ENCODE assay signal across 8 cellular contexts in the genomic region with DNA sequence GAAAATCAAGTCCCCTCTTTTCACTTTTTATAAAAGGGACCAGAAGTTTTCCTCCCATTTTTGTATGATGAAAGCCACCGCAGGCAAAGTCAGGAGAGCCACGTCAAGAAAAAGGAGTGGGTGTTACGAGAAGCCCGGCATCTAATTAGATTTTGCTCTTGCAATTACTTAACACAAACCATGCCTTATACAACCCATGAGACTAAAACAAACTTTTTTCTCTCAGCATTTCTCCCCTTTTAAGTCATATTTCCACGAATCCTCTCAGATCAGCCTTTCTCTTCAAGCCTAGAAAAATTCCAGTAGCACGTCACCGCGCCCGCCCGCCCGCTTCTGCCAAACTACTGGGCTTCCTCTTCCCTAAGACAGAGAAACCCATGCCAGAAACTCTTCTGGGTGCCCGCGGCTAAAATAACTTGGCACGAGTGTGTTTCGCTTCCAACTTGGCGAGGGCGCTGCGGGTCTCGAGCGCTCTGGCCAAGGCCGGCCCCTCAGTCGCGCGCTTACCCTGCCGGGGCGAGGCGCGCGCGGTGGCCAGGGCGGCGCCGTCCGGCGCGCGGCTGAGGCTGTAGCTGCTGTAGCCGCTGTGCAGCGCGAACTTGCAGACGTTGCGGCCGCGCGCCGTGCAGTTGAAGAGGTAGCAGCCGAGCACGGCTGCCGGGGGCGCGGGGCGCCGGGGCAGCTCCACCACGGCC. TPM values are rescaled to one million over a fixed set of nuclear protein-coding genes. Genes with fewer than 3 reads are reported as not detected.
DNase-seq lines count a peak whose midpoint lies in the region; ATAC-seq, FAIRE-seq and TF ChIP-seq lines count a peak whose summit lies in the region.

No MANE protein-coding gene starts in this region.

- H3K9me3 Mint-ChIP-seq in CD4-positive, alpha-beta T cell, result no peaks in the 10 kb centered on the region

- peak in 3 of 10 experiments; percentile 4 to 12 (median 7) for DNase-seq in CD4-positive, alpha-beta T cell
- DNase-seq in HS-27A (ENCODE audit: low read depth) (peak; percentile 74), RWPE1 (ENCODE audit: low spot score) (peak; percentile 58), amygdala (lab: John Stamatoyannopoulos, UW) (peak in 49 of 56 donors; percentile 13 to 77 (median 55)), left cardiac atrium (peak; percentile 74), pancreas (peak; percentile 78 to 86 (median 80)), GM19240 (ENCODE audit: insufficient read length, low spot score) (no peak)

- no peaks in the 10 kb centered on the region for H3K36me3 ChIP-seq in pancreas

- H3K4me1 ChIP-seq in pancreas, result peaks cover 0 to 22% (median 11%) of the 10 kb centered on the region in 3 donors

- FAIRE-seq in pancreas (lab: Jason Lieb, UNC), result no peak

- intact Hi-C loops in CD4-positive, alpha-beta T cell (cut with DNase I, micrococcal nuclease), result loop anchor here in 1 of 2 experiments (5.0 to 10.0 kb wide), 3 partner anchors 108 to 296 kb away; a partner anchor contains a TSS
- intact Hi-C loops in left cardiac atrium (cut with DNase I), result no loop called here
- intact Hi-C loops in pancreas (cut with DNase I), result loop anchor here in 1 of 3 donors (10.0 kb wide), 1 partner anchor 128 kb away; no protein-coding TSS in a partner anchor

- CTCF ChIA-PET in CD4-positive, alpha-beta T cell (lab: Charles Lee), result interaction anchor here (0.6 kb wide), 1 partner anchor 768 kb away, joined by 3 read pairs; no protein-coding TSS in a partner anchor
- CTCF ChIA-PET in RWPE1 (lab: Yijun Ruan, JAX), result no interaction called here

- H3K27me3 Mint-ChIP-seq in CD4-positive, alpha-beta T cell, result peaks cover 30% of the 10 kb centered on the region

- peaks cover 5% of the 10 kb centered on the region for H3K4me1 Mint-ChIP-seq in CD4-positive, alpha-beta T cell (ENCODE audit: low read depth)

- POLR2A ChIA-PET in CD4-positive, alpha-beta T cell (lab: Charles Lee), result interaction anchor here (1.1 to 1.2 kb wide), 2 partner anchors 108 to 113 kb away, joined by 3 read pairs; a partner anchor contains a TSS
- POLR2A ChIA-PET in RWPE1 (lab: Yijun Ruan, JAX; ENCODE audit: low non-redundant PET), result interaction anchor here (0.8 kb wide), 1 partner anchor 16 kb away, joined by 3 read pairs; no protein-coding TSS in a partner anchor

- no peak for TF ChIP-seq CTCF in CD4-positive, alpha-beta T cell (IDR thresholded peaks at IDR 0.05)
- TF ChIP-seq CTCF in RWPE1 (conservative IDR thresholded peaks at IDR 0.05; ENCODE audit: low read depth) (no peak), pancreas (IDR thresholded peaks at IDR 0.05) (no peak)

- H3K27ac ChIP-seq in CD4-positive, alpha-beta T cell (ENCODE audit: low read depth, low read length), result no peak overlapping the region
- H3K27ac ChIP-seq in RWPE1 (peak overlapping the region; percentile 98), pancreas (peak overlapping the region; percentile 94 to 96 (median 94))

- H3K4me3 ChIP-seq in pancreas, result peak overlapping the region; percentile 63 to 86 (median 75)

- peak overlapping the region; percentile 83 for H3K4me3 Mint-ChIP-seq in CD4-positive, alpha-beta T cell

- 1% methylated on average over 49 to 54 of the region's 54 CpGs for WGBS in pancreas, 2 donors

- H3K36me3 Mint-ChIP-seq in CD4-positive, alpha-beta T cell (ENCODE audit: low read depth), result no peaks in the 10 kb centered on the region

- H3K9me3 ChIP-seq in CD4-positive, alpha-beta T cell (ENCODE audit: control insufficient read depth, low read length), result no peaks in the 10 kb centered on the region
- H3K9me3 ChIP-seq in pancreas, result no peaks in the 10 kb centered on the region

- peak; percentile 4 for ATAC-seq in CD4-positive, alpha-beta T cell (ENCODE audit: poor library complexity)
- ATAC-seq in GM19455 (IDR thresholded peaks at IDR 0.05; ENCODE audit: unreplicated experiment) (peak; percentile 30), left cardiac atrium (peak; percentile 80), pancreas (peak; percentile 53 to 72 (median 62))

- no peaks in the 10 kb centered on the region for H3K27me3 ChIP-seq in CD4-positive, alpha-beta T cell (ENCODE audit: control insufficient read depth, insufficient read depth, low read length)
- no peaks in the 10 kb centered on the region for H3K27me3 ChIP-seq in pancreas

- H3K27ac Mint-ChIP-seq in CD4-positive, alpha-beta T cell, result no peak overlapping the region

RNA-seq across cellular contexts. Expression of a gene that starts 1.1 kb away (rescaled TPM):
- total RNA-seq in CD4-positive, alpha-beta T cell, result under 1 TPM; 0.75 to 0.99 TPM
- total RNA-seq in left cardiac atrium (10 to 100 TPM; 15.5 to 25.7 TPM), pancreas (10 to 100 TPM; 10.9 to 22.2 (median 15.2) TPM)
- 10 to 100 TPM in 1 of 2 donors, 1 to 10 TPM in 1; 5.4 to 19.7 TPM for polyA plus RNA-seq in pancreas

RNA-seq across cellular contexts. Expression of a gene that starts 34.9 kb away (rescaled TPM):
- not detected for total RNA-seq in CD4-positive, alpha-beta T cell
- total RNA-seq in left cardiac atrium (1 to 10 TPM in 1 of 2 donors, under 1 TPM in 1; 0.89 to 1.2 TPM), pancreas (under 1 TPM in 1 of 6 donors, not detected in 5; 0.09 TPM)
- polyA plus RNA-seq in pancreas, result not detected

RNA-seq across cellular contexts. Expression of a gene that starts 59.9 kb away (rescaled TPM):
- not detected for total RNA-seq in CD4-positive, alpha-beta T cell
- 1 to 10 TPM in 1 of 2 donors, under 1 TPM in 1; 0.55 to 1.1 TPM for total RNA-seq in left cardiac atrium
- total RNA-seq in pancreas, result under 1 TPM in 1 of 6 donors, not detected in 5; 0.31 TPM
- polyA plus RNA-seq in pancreas, result under 1 TPM in 1 of 2 donors, not detected in 1; 0.30 TPM

Comparison
In these comparisons a context has a peak if more than half of its experiments do, and no peak if none do; other contexts are left out.
1. ATAC-seq: peak in every context shown above with its lines; median percentile 80 in left cardiac atrium; 62 in pancreas; 30 in GM19455; 4 in CD4-positive, alpha-beta T cell.
2. RNA of a gene that starts 1.1 kb away (total RNA-seq): 15.5 to 25.7 TPM in left cardiac atrium and 10.9 to 22.2 TPM in pancreas; 0.75 to 0.99 TPM in CD4-positive, alpha-beta T cell; every median in the first group is over 4 times any median in the second.